In the genomic region with DNA sequence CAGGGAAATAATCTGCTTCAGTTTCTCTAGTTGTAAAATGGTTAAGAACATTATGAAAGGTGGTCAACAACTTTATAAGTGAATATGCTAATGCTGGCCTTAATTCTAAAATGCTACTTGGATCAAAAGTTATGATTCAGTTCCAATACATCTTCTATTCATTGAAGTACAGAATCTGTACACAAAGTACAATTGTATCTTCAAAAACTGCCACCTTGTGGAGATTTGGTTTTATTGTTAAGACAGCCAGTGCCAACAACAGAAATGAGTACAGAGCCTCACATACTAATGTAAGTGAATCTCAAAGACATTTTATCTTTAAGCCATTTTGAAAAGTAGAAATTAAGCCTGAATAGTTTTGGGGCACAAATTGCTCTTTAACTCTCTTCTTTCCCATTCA, we compare ENCODE assay signal across 9 cellular contexts.
DNase-seq lines count a peak whose midpoint lies in the region; ATAC-seq and TF ChIP-seq lines count a peak whose summit lies in the region.
"Had no signal": no experiment of that assay in that cellular context is flagged by ENCODE, and none has a peak within 500 bp of the region (broad histone marks: within the 10 kb centered on the region; RNA-seq: fewer than 3 reads in every experiment).

No MANE protein-coding gene starts in this region.

- peak; percentile 46 for TF ChIP-seq CTCF in BJ (IDR thresholded peaks at IDR 0.05; ENCODE audit: insufficient read depth, low read depth, low read length)
- no peak; a peak in 1 of 4 replicates for TF ChIP-seq CTCF in GM23338 (conservative IDR thresholded peaks at IDR 0.05; ENCODE audit: low read depth in 2 of 2)
- no peak for TF ChIP-seq CTCF in CD4-positive, alpha-beta T cell (IDR thresholded peaks at IDR 0.05)

- peak overlapping the region; percentile 91 for H3K27ac Mint-ChIP-seq in GM23338
- no peak overlapping the region for H3K27ac Mint-ChIP-seq in CD4-positive, alpha-beta T cell

- H2AFZ ChIP-seq in GM23338, result peak overlapping the region; percentile 64

- intact Hi-C loops in CD4-positive, alpha-beta T cell (cut with DNase I, micrococcal nuclease), result no loop called here

- POLR2A ChIA-PET in BJ (lab: Charles Lee), result no interaction called here
- POLR2A ChIA-PET in CD4-positive, alpha-beta T cell (lab: Charles Lee), result no interaction called here

- no peaks in the 10 kb centered on the region for H4K20me1 ChIP-seq in GM23338 (replicated peaks; ENCODE audit: insufficient read depth)

- no peak for DNase-seq in BJ (ENCODE audit: low read depth)
- DNase-seq in GM23338 (ENCODE audit: low spot score), result no peak
- DNase-seq in NCI-H774 (lab: John Stamatoyannopoulos, UW), result peak; percentile 51
- peak; percentile 28 for DNase-seq in fibroblast of gingiva (ENCODE audit: low read depth)
- peak; percentile 74 for DNase-seq in renal cortical epithelial cell (ENCODE audit: low read depth)
- DNase-seq in MV-4-11 (lab: John Stamatoyannopoulos, UW), result no peak
- no peak for DNase-seq in C1 segment of cervical spinal cord (lab: John Stamatoyannopoulos, UW)
- no peak for DNase-seq in CD4-positive, alpha-beta T cell

- H3K36me3 ChIP-seq in BJ (ENCODE audit: control insufficient read depth, insufficient read depth, low read length), result no peaks in the 10 kb centered on the region
- H3K36me3 ChIP-seq in GM23338 (ENCODE audit: insufficient read depth), result no peaks in the 10 kb centered on the region
- H3K36me3 ChIP-seq: HAP-1 had no signal

- H3K9me3 ChIP-seq in CD4-positive, alpha-beta T cell (ENCODE audit: control insufficient read depth, low read length), result no peaks in the 10 kb centered on the region
- H3K9me3 ChIP-seq: HAP-1 had no signal

- H3K4me1 Mint-ChIP-seq in GM23338, result peaks cover 61% of the 10 kb centered on the region
- H3K4me1 Mint-ChIP-seq in CD4-positive, alpha-beta T cell (ENCODE audit: low read depth), result no peaks in the 10 kb centered on the region

- H3F3A ChIP-seq in GM23338 (replicated peaks; ENCODE audit: low read depth), result no peaks in the 10 kb centered on the region

- H3K4me3 ChIP-seq in BJ (ENCODE audit: low read depth, low read length) (no peak overlapping the region), GM23338 (peak overlapping the region; percentile 38)
- H3K4me3 ChIP-seq: HAP-1 had no signal

- H3K4me2 ChIP-seq in GM23338, result peak overlapping the region; percentile 4

- H3K36me3 Mint-ChIP-seq in GM23338 (ENCODE audit: low read depth), result no peaks in the 10 kb centered on the region
- no peaks in the 10 kb centered on the region for H3K36me3 Mint-ChIP-seq in CD4-positive, alpha-beta T cell (ENCODE audit: low read depth)

- H3K4me1 ChIP-seq in GM23338 (ENCODE audit: insufficient read depth), result peaks cover 50% of the 10 kb centered on the region
- H3K4me1 ChIP-seq: HAP-1 had no signal

- no peaks in the 10 kb centered on the region for H3K79me2 ChIP-seq in GM23338 (replicated peaks; ENCODE audit: insufficient read depth)

- CTCF ChIA-PET in BJ (lab: Yijun Ruan, JAX), result interaction anchor here (0.9 to 1.1 kb wide), 4 partner anchors 9 to 215 kb away, joined by 3 to 5 read pairs (median 4); no protein-coding TSS in a partner anchor
- CTCF ChIA-PET in CD4-positive, alpha-beta T cell (lab: Charles Lee), result no interaction called here

- ATAC-seq in GM23338, result no peak
- no peak for ATAC-seq in CD4-positive, alpha-beta T cell (ENCODE audit: poor library complexity)

- peaks cover 4% of the 10 kb centered on the region; the same call in 1 of the 3 replicates for H3K9me3 Mint-ChIP-seq in GM23338
- H3K9me3 Mint-ChIP-seq in CD4-positive, alpha-beta T cell, result no peaks in the 10 kb centered on the region

- H3K27me3 Mint-ChIP-seq in GM23338 (ENCODE audit: insufficient read depth, low read depth, poor library complexity), result peaks cover 12% of the 10 kb centered on the region
- no peaks in the 10 kb centered on the region for H3K27me3 Mint-ChIP-seq in CD4-positive, alpha-beta T cell

- peak overlapping the region; percentile 32 for H3K4me3 Mint-ChIP-seq in GM23338
- no peak overlapping the region for H3K4me3 Mint-ChIP-seq in CD4-positive, alpha-beta T cell

- no peaks in the 10 kb centered on the region for H3K9me2 ChIP-seq in GM23338 (ENCODE audit: insufficient read depth)

- H3K27me3 ChIP-seq in BJ (ENCODE audit: control insufficient read depth, insufficient read depth, low read length) (peaks cover 4% of the 10 kb centered on the region), GM23338 (ENCODE audit: insufficient read depth) (no peaks in the 10 kb centered on the region)
- no peaks in the 10 kb centered on the region for H3K27me3 ChIP-seq in CD4-positive, alpha-beta T cell (ENCODE audit: control insufficient read depth, insufficient read depth, low read length)

- H3K27ac ChIP-seq in GM23338 (ENCODE audit: low read depth), result peak overlapping the region; percentile 78
- H3K27ac ChIP-seq in CD4-positive, alpha-beta T cell (ENCODE audit: low read depth, low read length), result no peak overlapping the region

TF ChIP-seq in GM23338, 12 proteins besides CTCF, POLR2A, EP300 and RAD21 (continues in another document):
- TF ChIP-seq STAT1 (IDR thresholded peaks at IDR 0.05; ENCODE audit: unreplicated experiment), result no peak
- TF ChIP-seq, protein P1, sequence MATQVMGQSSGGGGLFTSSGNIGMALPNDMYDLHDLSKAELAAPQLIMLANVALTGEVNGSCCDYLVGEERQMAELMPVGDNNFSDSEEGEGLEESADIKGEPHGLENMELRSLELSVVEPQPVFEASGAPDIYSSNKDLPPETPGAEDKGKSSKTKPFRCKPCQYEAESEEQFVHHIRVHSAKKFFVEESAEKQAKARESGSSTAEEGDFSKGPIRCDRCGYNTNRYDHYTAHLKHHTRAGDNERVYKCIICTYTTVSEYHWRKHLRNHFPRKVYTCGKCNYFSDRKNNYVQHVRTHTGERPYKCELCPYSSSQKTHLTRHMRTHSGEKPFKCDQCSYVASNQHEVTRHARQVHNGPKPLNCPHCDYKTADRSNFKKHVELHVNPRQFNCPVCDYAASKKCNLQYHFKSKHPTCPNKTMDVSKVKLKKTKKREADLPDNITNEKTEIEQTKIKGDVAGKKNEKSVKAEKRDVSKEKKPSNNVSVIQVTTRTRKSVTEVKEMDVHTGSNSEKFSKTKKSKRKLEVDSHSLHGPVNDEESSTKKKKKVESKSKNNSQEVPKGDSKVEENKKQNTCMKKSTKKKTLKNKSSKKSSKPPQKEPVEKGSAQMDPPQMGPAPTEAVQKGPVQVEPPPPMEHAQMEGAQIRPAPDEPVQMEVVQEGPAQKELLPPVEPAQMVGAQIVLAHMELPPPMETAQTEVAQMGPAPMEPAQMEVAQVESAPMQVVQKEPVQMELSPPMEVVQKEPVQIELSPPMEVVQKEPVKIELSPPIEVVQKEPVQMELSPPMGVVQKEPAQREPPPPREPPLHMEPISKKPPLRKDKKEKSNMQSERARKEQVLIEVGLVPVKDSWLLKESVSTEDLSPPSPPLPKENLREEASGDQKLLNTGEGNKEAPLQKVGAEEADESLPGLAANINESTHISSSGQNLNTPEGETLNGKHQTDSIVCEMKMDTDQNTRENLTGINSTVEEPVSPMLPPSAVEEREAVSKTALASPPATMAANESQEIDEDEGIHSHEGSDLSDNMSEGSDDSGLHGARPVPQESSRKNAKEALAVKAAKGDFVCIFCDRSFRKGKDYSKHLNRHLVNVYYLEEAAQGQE (IDR thresholded peaks at IDR 0.05; ENCODE audit: unreplicated experiment), result no peak
- TF ChIP-seq, protein P2, sequence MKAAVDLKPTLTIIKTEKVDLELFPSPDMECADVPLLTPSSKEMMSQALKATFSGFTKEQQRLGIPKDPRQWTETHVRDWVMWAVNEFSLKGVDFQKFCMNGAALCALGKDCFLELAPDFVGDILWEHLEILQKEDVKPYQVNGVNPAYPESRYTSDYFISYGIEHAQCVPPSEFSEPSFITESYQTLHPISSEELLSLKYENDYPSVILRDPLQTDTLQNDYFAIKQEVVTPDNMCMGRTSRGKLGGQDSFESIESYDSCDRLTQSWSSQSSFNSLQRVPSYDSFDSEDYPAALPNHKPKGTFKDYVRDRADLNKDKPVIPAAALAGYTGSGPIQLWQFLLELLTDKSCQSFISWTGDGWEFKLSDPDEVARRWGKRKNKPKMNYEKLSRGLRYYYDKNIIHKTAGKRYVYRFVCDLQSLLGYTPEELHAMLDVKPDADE (IDR thresholded peaks at IDR 0.05), result no peak
- no peak for TF ChIP-seq ZNF114 (CRISPR knock-in tag; IDR thresholded peaks at IDR 0.05)
- no peak for TF ChIP-seq JUNB (IDR thresholded peaks at IDR 0.05; ENCODE audit: unreplicated experiment)
- no peak for TF ChIP-seq EZH2 (IDR thresholded peaks at IDR 0.05; ENCODE audit: low read depth, unreplicated experiment)
- no peak for TF ChIP-seq POLR2AphosphoS5 (IDR thresholded peaks at IDR 0.05; ENCODE audit: low read depth)
- no peak for TF ChIP-seq NANOG (IDR thresholded peaks at IDR 0.05; ENCODE audit: borderline replicate concordance)

Comparison
In these comparisons a context has a peak if more than half of its experiments do, and no peak if none do; other contexts are left out.
1. DNase-seq: peak in NCI-H774 (single experiment), fibroblast of gingiva (single experiment) and renal cortical epithelial cell (single experiment); none in BJ (single experiment), GM23338 (single experiment), MV-4-11 (single experiment), C1 segment of cervical spinal cord (0 of 14) and CD4-positive, alpha-beta T cell (0 of 10).